Comparison of ENCODE assay signal across 14 cellular contexts in genomic region chr13:79662882-79663281, GRCh38.
A peak's percentile ranks its signal among the peaks of the same experiment; 100 is the strongest.
DNase-seq lines count a peak whose midpoint lies in the region; ATAC-seq and TF ChIP-seq lines count a peak whose summit lies in the region.
"Had no signal": no experiment of that assay in that cellular context is flagged by ENCODE, and none has a peak within 500 bp of the region (broad histone marks: within the 10 kb centered on the region; RNA-seq: fewer than 3 reads in every experiment).

No MANE protein-coding gene starts in this region.

- no peak for TF ChIP-seq CTCF in nephron (IDR thresholded peaks at IDR 0.05; ENCODE audit: unreplicated experiment in 3 of 3)

- H3K27me3 Mint-ChIP-seq in nephron (ENCODE audit: low read depth), result no peaks in the 10 kb centered on the region
- peaks cover 15 to 16% of the 10 kb centered on the region in 2 donors for H3K27me3 Mint-ChIP-seq in effector memory CD8-positive, alpha-beta T cell

- H3K36me3 Mint-ChIP-seq in nephron (ENCODE audit: low read depth), result no peaks in the 10 kb centered on the region
- H3K36me3 Mint-ChIP-seq in effector memory CD8-positive, alpha-beta T cell (ENCODE audit: insufficient read depth), result no peaks in the 10 kb centered on the region
- H3K36me3 Mint-ChIP-seq: CD14-positive monocyte had no signal

- H3K9me3 Mint-ChIP-seq in nephron, result no peaks in the 10 kb centered on the region
- H3K9me3 Mint-ChIP-seq in effector memory CD8-positive, alpha-beta T cell, result peaks cover 0 to 1% of the 10 kb centered on the region in 2 donors
- H3K9me3 Mint-ChIP-seq: activated CD4-positive, alpha-beta memory T cell treated with anti-CD3 and anti-CD28 coated beads, Interleukin-2, amount 10 ng/mL, durations not matched to agents 7 days and 5 days had no signal

- H3K4me3 Mint-ChIP-seq in nephron, result no peak overlapping the region
- H3K4me3 Mint-ChIP-seq in effector memory CD8-positive, alpha-beta T cell, result no peak overlapping the region
- H3K4me3 Mint-ChIP-seq: activated CD4-positive, alpha-beta memory T cell treated with anti-CD3 and anti-CD28 coated beads, Interleukin-2, amount 10 ng/mL, durations not matched to agents 7 days and 5 days; CD14-positive monocyte had no signal

- peak overlapping the region in 2 of 3 experiments; percentile 42 to 53 for H3K27ac Mint-ChIP-seq in nephron
- H3K27ac Mint-ChIP-seq in effector memory CD8-positive, alpha-beta T cell, result no peak overlapping the region
- H3K27ac Mint-ChIP-seq: activated CD4-positive, alpha-beta memory T cell treated with anti-CD3 and anti-CD28 coated beads, Interleukin-2, amount 10 ng/mL, durations not matched to agents 7 days and 5 days; CD14-positive monocyte had no signal

- peaks cover 44% of the 10 kb centered on the region for H3K4me1 Mint-ChIP-seq in nephron
- H3K4me1 Mint-ChIP-seq in effector memory CD8-positive, alpha-beta T cell (ENCODE audit: low read depth in 2 of 2), result no peaks in the 10 kb centered on the region
- H3K4me1 Mint-ChIP-seq: activated CD4-positive, alpha-beta memory T cell treated with anti-CD3 and anti-CD28 coated beads, Interleukin-2, amount 10 ng/mL, durations not matched to agents 7 days and 5 days; CD14-positive monocyte had no signal

- ATAC-seq in effector memory CD8-positive, alpha-beta T cell (replicated peaks), result no peak
- ATAC-seq in GM21390 (IDR thresholded peaks at IDR 0.05; ENCODE audit: unreplicated experiment), result no peak

- peak; percentile 21 for DNase-seq in Daoy (ENCODE audit: low read depth)
- peak; percentile 14 for DNase-seq in NCI-H69 (lab: John Stamatoyannopoulos, UW)
- peak; percentile 39 for DNase-seq in dermis blood vessel endothelial cell
- DNase-seq in effector memory CD8-positive, alpha-beta T cell, result no peak
- no peak for DNase-seq in CD1c-positive myeloid dendritic cell (ENCODE audit: extremely low spot score)
- no peak for DNase-seq in NCI-H2227 treated with DMSO at 0.1 percent for 48 hours (lab: John Stamatoyannopoulos, UW)
- DNase-seq: activated CD4-positive, alpha-beta memory T cell treated with anti-CD3 and anti-CD28 coated beads, Interleukin-2, amount 10 ng/mL, durations not matched to agents 7 days and 5 days; NCI-H1092 treated with DMSO at 0.1 percent for 48 hours; NCI-H526 treated with DMSO at 0.1 percent for 48 hours; stimulated activated CD4-positive, alpha-beta T cell treated with anti-CD3 and anti-CD28 coated beads, Interleukin-4, amount 100 ng/mL, for 24 hours; stomach had no signal

Comparison
In these comparisons a context has a peak if more than half of its experiments do, and no peak if none do; other contexts are left out.
1. DNase-seq: peak in Daoy (single experiment), NCI-H69 (single experiment) and dermis blood vessel endothelial cell (single experiment); none in effector memory CD8-positive, alpha-beta T cell (0 of 3), CD1c-positive myeloid dendritic cell (single experiment) and NCI-H2227 treated with DMSO at 0.1 percent for 48 hours (single experiment).
2. H3K27ac Mint-ChIP-seq: peak in nephron (2 of 3); none in effector memory CD8-positive, alpha-beta T cell (0 of 2).